9 cellular contexts compared by ENCODE assay signal in the genomic region with DNA sequence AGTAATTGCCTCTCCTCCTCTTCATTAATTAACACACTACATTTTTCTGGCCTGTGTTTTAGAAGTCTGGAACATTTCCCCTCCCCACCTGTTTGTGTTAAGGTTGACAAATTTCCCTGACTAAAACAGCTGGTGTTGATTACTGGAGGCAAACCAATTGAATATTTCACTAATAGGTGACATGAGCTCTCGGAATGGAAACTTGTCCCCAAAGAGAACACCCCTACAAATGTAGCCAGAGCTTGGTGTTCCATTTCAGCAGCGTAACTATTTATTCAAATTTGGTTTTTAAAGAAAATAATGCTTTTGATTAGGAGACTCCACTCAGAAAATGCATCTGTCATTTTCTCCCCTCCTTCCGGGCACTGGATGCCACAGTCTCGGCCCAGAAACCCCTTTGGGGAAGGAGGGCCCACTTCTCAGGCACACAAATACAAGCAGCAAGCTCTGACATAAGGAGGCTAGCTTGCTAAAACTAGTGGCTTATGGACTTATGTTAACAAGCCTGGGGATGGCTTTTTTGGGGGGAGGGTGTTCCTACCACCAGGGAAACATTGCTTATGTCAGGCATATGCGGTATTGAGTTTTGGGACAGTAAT. TPM values are rescaled to one million over a fixed set of nuclear protein-coding genes. Genes with fewer than 3 reads are reported as not detected.
DNase-seq lines count a peak whose midpoint lies in the region; ATAC-seq and TF ChIP-seq lines count a peak whose summit lies in the region.
"Had no signal": no experiment of that assay in that cellular context is flagged by ENCODE, and none has a peak within 500 bp of the region (broad histone marks: within the 10 kb centered on the region; RNA-seq: fewer than 3 reads in every experiment).

No MANE protein-coding gene starts in this region.

- no peaks in the 10 kb centered on the region for H3K9me3 ChIP-seq in T-helper 17 cell (ENCODE audit: control insufficient read depth, low read length, poor library complexity, severe bottlenecking)
- H3K9me3 ChIP-seq in hepatocyte (ENCODE audit: low read depth), result no peaks in the 10 kb centered on the region

- no peak for TF ChIP-seq CTCF in hepatocyte (IDR thresholded peaks at IDR 0.05; ENCODE audit: poor library complexity)

- no peak overlapping the region for H3K27ac Mint-ChIP-seq in T-helper 17 cell

- H3K79me2 ChIP-seq in hepatocyte, result peaks cover 49% of the 10 kb centered on the region

- H3K4me1 ChIP-seq in hepatocyte (ENCODE audit: insufficient read depth), result no peaks in the 10 kb centered on the region

- H3K4me3 ChIP-seq in hepatocyte, result peak overlapping the region; percentile 89
- peak overlapping the region; percentile 80 for H3K4me3 ChIP-seq in skeletal muscle cell (ENCODE audit: low read depth, low read length)

- in situ Hi-C loops in G401 (cut with HindIII; ENCODE audit: low sequenced_read_pairs), result no loop called here

- no peak for ATAC-seq in T-helper 17 cell

- DNase-seq in G401 (ENCODE audit: low spot score) (peak; percentile 55), T-helper 17 cell (no peak), hepatocyte (ENCODE audit: low spot score) (no peak), skeletal muscle cell (ENCODE audit: low read depth) (no peak), NCI-H774 (lab: John Stamatoyannopoulos, UW) (no peak), DMS53 (lab: John Stamatoyannopoulos, UW) (no peak), SIG-M5 (lab: John Stamatoyannopoulos, UW) (no peak), NOMO-1 (lab: John Stamatoyannopoulos, UW; ENCODE audit: unreplicated experiment in 2 of 2) (no peak)
- DNase-seq: kidney glomerular epithelial cell had no signal

- 60% methylated on average over 5 of the region's 5 CpGs for WGBS in hepatocyte (ENCODE audit: low lambda C conversion rate, missing lambda C conversion rate)

- H3K36me3 Mint-ChIP-seq in T-helper 17 cell (ENCODE audit: low read depth), result peaks cover 2% of the 10 kb centered on the region

- H3K36me3 ChIP-seq in hepatocyte (replicated peaks; ENCODE audit: insufficient read depth, low read depth), result no peaks in the 10 kb centered on the region

- H2AFZ ChIP-seq in hepatocyte, result no peak overlapping the region

- no peaks in the 10 kb centered on the region for H3K9me2 ChIP-seq in hepatocyte (replicated peaks; ENCODE audit: insufficient read depth)

- peak overlapping the region; percentile 39 for H3K4me3 Mint-ChIP-seq in T-helper 17 cell

- H3K27ac ChIP-seq in hepatocyte, result no peak overlapping the region

- peak overlapping the region; percentile 94 for H3K4me2 ChIP-seq in hepatocyte

- H4K20me1 ChIP-seq in hepatocyte (ENCODE audit: insufficient read depth, poor library complexity, severe bottlenecking), result peaks cover 20% of the 10 kb centered on the region

- H3K4me1 Mint-ChIP-seq in T-helper 17 cell, result peaks cover 11% of the 10 kb centered on the region

- peaks cover 89% of the 10 kb centered on the region for H3K27me3 Mint-ChIP-seq in T-helper 17 cell

- H3K27me3 ChIP-seq in hepatocyte, result peaks cover 55% of the 10 kb centered on the region

RNA-seq across cellular contexts. Expression of a gene that starts 2.2 kb away (rescaled TPM):
- 0.18 and 0.85 TPM in 2 replicates for total RNA-seq in G401 (2014; rRNA removed; shearing (Covaris generic))
- total RNA-seq in T-helper 17 cell (not detected), hepatocyte (8.1 and 9.2 TPM in 2 replicates)
- polyA plus RNA-seq in hepatocyte, result 2.4 and 4.2 TPM in 2 replicates
